ENCODE assay signal across 24 cellular contexts in genomic region chr6:138432063-138432356, GRCh38. TPM values are rescaled to one million over a fixed set of nuclear protein-coding genes. Genes with fewer than 3 reads are reported as not detected.
"Had no signal": no experiment of that assay in that cellular context is flagged by ENCODE, and none has a peak within 500 bp of the region (broad histone marks: within the 10 kb centered on the region; RNA-seq: fewer than 3 reads in every experiment).

No MANE protein-coding gene starts in this region.

- H3K27me3 ChIP-seq: upper lobe of left lung had no signal

- H3K4me3 ChIP-seq: thoracic aorta, upper lobe of left lung had no signal

- H3K4me3 Mint-ChIP-seq: activated naive CD4-positive, alpha-beta T cell treated with anti-CD3 and anti-CD28 coated beads, Interleukin-2, amount 50 U/mL, for 24 hours; activated T-cell treated with anti-CD3 and anti-CD28 coated beads, Interleukin-2, amount 50 U/mL, for 72 hours; endodermal cell; naive thymus-derived CD8-positive, alpha-beta T cell; stimulated activated memory B cell treated with anti-CD40 and anti-IgM and Interleukin-4, amounts not matched to agents 10 μg/mL and 1 μg/mL and 100 μg/mL, for 72 hours had no signal

- FAIRE-seq: colon, kidney had no signal

- DNase-seq: activated CD4-positive, alpha-beta T cell treated with anti-CD3 and anti-CD28 coated beads for 1 hour; activated CD4-positive, alpha-beta T cell treated with anti-CD3 and anti-CD28 coated beads, Interleukin-2, amount 50 U/mL, for 4 hours; activated effector memory CD4-positive, alpha-beta T cell treated with anti-CD3 and anti-CD28 coated beads, Interleukin-2, amount 50 U/mL, for 16 hours; activated T-cell treated with anti-CD3 and anti-CD28 coated beads, Interleukin-2, amount 50 U/mL, for 72 hours; endodermal cell; foreskin melanocyte; glutamatergic neuron; kidney; mesenchymal stem cell; naive thymus-derived CD8-positive, alpha-beta T cell; stimulated activated CD4-positive, alpha-beta T cell treated with anti-CD3 and anti-CD28 coated beads, Interleukin-4, amount 100 ng/mL, for 4 hours; WERI-Rb-1 had no signal

- H3K36me3 ChIP-seq: thoracic aorta had no signal

- H3K9me3 Mint-ChIP-seq: activated naive CD4-positive, alpha-beta T cell treated with anti-CD3 and anti-CD28 coated beads, Interleukin-2, amount 50 U/mL, for 24 hours; activated T-cell treated with anti-CD3 and anti-CD28 coated beads, Interleukin-2, amount 50 U/mL, for 72 hours; endodermal cell; naive thymus-derived CD8-positive, alpha-beta T cell; stimulated activated memory B cell treated with anti-CD40 and anti-IgM and Interleukin-4, amounts not matched to agents 10 μg/mL and 1 μg/mL and 100 μg/mL, for 72 hours had no signal

- H3K27ac Mint-ChIP-seq: activated naive CD4-positive, alpha-beta T cell treated with anti-CD3 and anti-CD28 coated beads, Interleukin-2, amount 50 U/mL, for 24 hours; activated T-cell treated with anti-CD3 and anti-CD28 coated beads, Interleukin-2, amount 50 U/mL, for 72 hours; endodermal cell; stimulated activated memory B cell treated with anti-CD40 and anti-IgM and Interleukin-4, amounts not matched to agents 10 μg/mL and 1 μg/mL and 100 μg/mL, for 72 hours had no signal

- H3K27ac ChIP-seq: parathyroid adenoma, thoracic aorta, upper lobe of left lung, WERI-Rb-1 had no signal

- ATAC-seq: activated T-cell treated with anti-CD3 and anti-CD28 coated beads, Interleukin-2, amount 50 U/mL, for 72 hours; naive thymus-derived CD8-positive, alpha-beta T cell; sciatic nerve had no signal

- H3K4me1 ChIP-seq: parathyroid adenoma had no signal

- H3K36me3 Mint-ChIP-seq: activated naive CD4-positive, alpha-beta T cell treated with anti-CD3 and anti-CD28 coated beads, Interleukin-2, amount 50 U/mL, for 24 hours; naive thymus-derived CD8-positive, alpha-beta T cell; stimulated activated memory B cell treated with anti-CD40 and anti-IgM and Interleukin-4, amounts not matched to agents 10 μg/mL and 1 μg/mL and 100 μg/mL, for 72 hours had no signal

- H3K9me3 ChIP-seq: thoracic aorta, upper lobe of left lung had no signal

- H3K4me1 Mint-ChIP-seq: activated naive CD4-positive, alpha-beta T cell treated with anti-CD3 and anti-CD28 coated beads, Interleukin-2, amount 50 U/mL, for 24 hours; endodermal cell had no signal

- H3K27me3 Mint-ChIP-seq: activated naive CD4-positive, alpha-beta T cell treated with anti-CD3 and anti-CD28 coated beads, Interleukin-2, amount 50 U/mL, for 24 hours had no signal

RNA-seq across cellular contexts. Expression of gene SMIM28, which starts 54.3 kb away (rescaled TPM):
- total RNA-seq: activated CD8-positive, alpha-beta memory T cell treated with anti-CD3 and anti-CD28 coated beads for 36 hours; activated T-cell treated with anti-CD3 and anti-CD28 coated beads, Interleukin-2, amount 50 U/mL, for 72 hours; epithelial cell of proximal tubule; kidney; liver; mucosa of gallbladder; naive thymus-derived CD8-positive, alpha-beta T cell; sciatic nerve; T-helper 2 cell treated with Interferon-gamma antibody and Interleukin-4, amounts not matched to agents 100 ng/mL and 5 ng/mL, for 36 hours; thoracic aorta; upper lobe of left lung had no signal
